ENCODE assay signal across 11 cellular contexts in genomic region chr1:243286409-243287127, GRCh38. TPM values are rescaled to one million over a fixed set of nuclear protein-coding genes. Genes with fewer than 3 reads are reported as not detected.
DNase-seq lines count a peak whose midpoint lies in the region; ATAC-seq, FAIRE-seq and TF ChIP-seq lines count a peak whose summit lies in the region.
"Had no signal": no experiment of that assay in that cellular context is flagged by ENCODE, and none has a peak within 500 bp of the region (broad histone marks: within the 10 kb centered on the region; RNA-seq: fewer than 3 reads in every experiment).

No MANE protein-coding gene starts in this region.

- peaks cover 25% of the 10 kb centered on the region for H3K4me1 Mint-ChIP-seq in activated T-helper 2 cell treated with anti-CD3 and anti-CD28 coated beads, Interferon-gamma antibody, Interleukin-2, Interleukin-4, amounts not matched to agents 10 μg/mL and 5 μg/mL and 100 μg/mL, durations not matched to agents 14 hours and 24 hours and 36 hours (ENCODE audit: low read depth)

- no peaks in the 10 kb centered on the region for H3K27me3 Mint-ChIP-seq in activated T-helper 2 cell treated with anti-CD3 and anti-CD28 coated beads, Interferon-gamma antibody, Interleukin-2, Interleukin-4, amounts not matched to agents 10 μg/mL and 5 μg/mL and 100 μg/mL, durations not matched to agents 14 hours and 24 hours and 36 hours (ENCODE audit: low read depth)

- peaks cover 15% of the 10 kb centered on the region for H3K4me1 ChIP-seq in SJSA1 (replicated peaks)
- H3K4me1 ChIP-seq in skeletal muscle tissue (ENCODE audit: control insufficient read depth in 3 of 3, insufficient read depth in 3 of 3, low read length in 3 of 3), result no peaks in the 10 kb centered on the region
- no peaks in the 10 kb centered on the region for H3K4me1 ChIP-seq in uterus

- H3K27me3 ChIP-seq in HL-60 (ENCODE audit: insufficient read depth, poor library complexity, severe bottlenecking), result no peaks in the 10 kb centered on the region
- H3K27me3 ChIP-seq in SJSA1 (replicated peaks), result no peaks in the 10 kb centered on the region
- no peaks in the 10 kb centered on the region for H3K27me3 ChIP-seq in skeletal muscle tissue (ENCODE audit: control insufficient read depth in 3 of 3, insufficient read depth in 3 of 3, low read length in 3 of 3)
- H3K27me3 ChIP-seq in uterus, result no peaks in the 10 kb centered on the region
- H3K27me3 ChIP-seq: tibial artery had no signal

- no peak overlapping the region for H3K27ac Mint-ChIP-seq in activated T-helper 2 cell treated with anti-CD3 and anti-CD28 coated beads, Interferon-gamma antibody, Interleukin-2, Interleukin-4, amounts not matched to agents 10 μg/mL and 5 μg/mL and 100 μg/mL, durations not matched to agents 14 hours and 24 hours and 36 hours

- H3K4me3 ChIP-seq in HL-60 (replicated peaks; ENCODE audit: insufficient read depth, low read length) (no peak overlapping the region), SJSA1 (no peak overlapping the region), skeletal muscle tissue (ENCODE audit: low read length in 3 of 3) (no peak overlapping the region), uterus (no peak overlapping the region)
- H3K4me3 ChIP-seq: tibial artery had no signal

- TF ChIP-seq CTCF in HL-60 (IDR thresholded peaks at IDR 0.05; ENCODE audit: insufficient read depth, low read length) (no peak), uterus (IDR thresholded peaks at IDR 0.05) (no peak)

- intact Hi-C loops in uterus (cut with DNase I; ENCODE audit: low total_unique reads), result no loop called here
- intact Hi-C loops in activated T-helper 2 cell treated with anti-CD3 and anti-CD28 coated beads, Interferon-gamma antibody, Interleukin-2, Interleukin-4, amounts not matched to agents 10 μg/mL and 5 μg/mL and 100 μg/mL, durations not matched to agents 14 hours and 24 hours and 36 hours (cut with micrococcal nuclease), result loop anchor here (1.0 kb wide), 1 partner anchor 31 kb away; the partner anchor contains the start of gene CEP170

- peaks cover 60% of the 10 kb centered on the region for H3K36me3 Mint-ChIP-seq in activated T-helper 2 cell treated with anti-CD3 and anti-CD28 coated beads, Interferon-gamma antibody, Interleukin-2, Interleukin-4, amounts not matched to agents 10 μg/mL and 5 μg/mL and 100 μg/mL, durations not matched to agents 14 hours and 24 hours and 36 hours (ENCODE audit: low read depth)

- TF ChIP-seq POLR2A in uterus (IDR thresholded peaks at IDR 0.05), result no peak

- H3K27ac ChIP-seq in HL-60 (replicated peaks) (peak overlapping the region; percentile 80), SJSA1 (0 out of 2 replicates have a peak overlapping the region, but pooled peaks have one; percentile 6), skeletal muscle tissue (ENCODE audit: low read depth, low read length) (peak overlapping the region; percentile 53), uterus (no peak overlapping the region)

- H3K4me3 Mint-ChIP-seq in activated T-helper 2 cell treated with anti-CD3 and anti-CD28 coated beads, Interferon-gamma antibody, Interleukin-2, Interleukin-4, amounts not matched to agents 10 μg/mL and 5 μg/mL and 100 μg/mL, durations not matched to agents 14 hours and 24 hours and 36 hours (ENCODE audit: low read depth), result no peak overlapping the region

- ATAC-seq in HG03432 (IDR thresholded peaks at IDR 0.05; ENCODE audit: unreplicated experiment), result no peak

- H3K36me3 ChIP-seq in SJSA1, result peaks cover 22% of the 10 kb centered on the region
- H3K36me3 ChIP-seq in skeletal muscle tissue (ENCODE audit: control insufficient read depth in 3 of 3, insufficient read depth in 3 of 3, low read length in 3 of 3), result peaks cover 0 to 13% (median 7%) of the 10 kb centered on the region in 3 donors
- H3K36me3 ChIP-seq in uterus, result no peaks in the 10 kb centered on the region

- H3K9me3 ChIP-seq in SJSA1 (replicated peaks) (no peaks in the 10 kb centered on the region), skeletal muscle tissue (ENCODE audit: control insufficient read depth in 3 of 3, low read length in 3 of 3) (no peaks in the 10 kb centered on the region), uterus (peaks cover 0 to 3% of the 10 kb centered on the region in 2 donors)
- H3K9me3 ChIP-seq: tibial artery had no signal

- H3K9ac ChIP-seq in skeletal muscle tissue (ENCODE audit: low read depth in 1 of 3, low read length in 3 of 3), result no peak overlapping the region

- no peak for FAIRE-seq in HTR-8/SVneo (lab: Jason Lieb, UNC)

- DNase-seq in HL-60 (ENCODE audit: low read depth in 1 of 2, low spot score in 1 of 2) (peak in 1 of 2 experiments; percentile 51), SJSA1 (ENCODE audit: low read depth in 1 of 2, low spot score in 2 of 2) (no peak), fibroblast of gingiva (ENCODE audit: low read depth) (peak; percentile 45), HTR-8/SVneo (ENCODE audit: insufficient read length, low spot score) (no peak), uterus (no peak)
- no peak for DNase-seq in activated T-helper 2 cell treated with anti-CD3 and anti-CD28 coated beads, Interferon-gamma antibody, Interleukin-2, Interleukin-4, amounts not matched to agents 10 μg/mL and 5 μg/mL and 100 μg/mL, durations not matched to agents 14 hours and 24 hours and 36 hours (ENCODE audit: low spot score)
- DNase-seq: stimulated activated CD4-positive, alpha-beta T cell treated with anti-CD3 and anti-CD28 coated beads, Interleukin-12 subunit alpha, Interleukin-12 subunit beta, amount 100 ng/mL, for 4 hours; SW 1271; tibial artery had no signal

- H3K9me3 Mint-ChIP-seq in activated T-helper 2 cell treated with anti-CD3 and anti-CD28 coated beads, Interferon-gamma antibody, Interleukin-2, Interleukin-4, amounts not matched to agents 10 μg/mL and 5 μg/mL and 100 μg/mL, durations not matched to agents 14 hours and 24 hours and 36 hours, result no peaks in the 10 kb centered on the region

RNA-seq across cellular contexts. Expression of gene SDCCAG8, which starts 30.7 kb away (rescaled TPM):
- 9.8 and 17.2 TPM in 2 replicates for total RNA-seq in SJSA1 (2014; rRNA removed; shearing (Covaris generic))
- total RNA-seq in skeletal muscle tissue, result 71.5 TPM
- total RNA-seq in uterus, result 10 to 100 TPM; 19.2 to 54.8 (median 49.7) TPM
- 18.1 and 25.4 TPM in 2 replicates for total RNA-seq in activated T-helper 2 cell treated with anti-CD3 and anti-CD28 coated beads, Interferon-gamma antibody, Interleukin-2, Interleukin-4, amounts not matched to agents 10 μg/mL and 5 μg/mL and 100 μg/mL, durations not matched to agents 14 hours and 24 hours and 36 hours

RNA-seq across cellular contexts. Expression of gene CEP170, which starts 31.5 kb away (rescaled TPM):
- total RNA-seq in SJSA1 (2014; rRNA removed; shearing (Covaris generic)), result 47.0 and 65.2 TPM in 2 replicates
- total RNA-seq in skeletal muscle tissue (51.1 TPM), uterus (100 to 1,000 TPM in 1 of 4 donors, 10 to 100 TPM in 3; 40.3 to 114 (median 55.6) TPM)
- 50.6 and 53.4 TPM in 2 replicates for total RNA-seq in activated T-helper 2 cell treated with anti-CD3 and anti-CD28 coated beads, Interferon-gamma antibody, Interleukin-2, Interleukin-4, amounts not matched to agents 10 μg/mL and 5 μg/mL and 100 μg/mL, durations not matched to agents 14 hours and 24 hours and 36 hours

Comparison
In these comparisons a context has a peak if more than half of its experiments do, and no peak if none do; other contexts are left out.
1. H3K27ac ChIP-seq: peak in HL-60 (single experiment), SJSA1 (single experiment) and skeletal muscle tissue (single experiment); none in uterus (0 of 2).